1 cellular context compared by ENCODE assay signal in the genomic region with DNA sequence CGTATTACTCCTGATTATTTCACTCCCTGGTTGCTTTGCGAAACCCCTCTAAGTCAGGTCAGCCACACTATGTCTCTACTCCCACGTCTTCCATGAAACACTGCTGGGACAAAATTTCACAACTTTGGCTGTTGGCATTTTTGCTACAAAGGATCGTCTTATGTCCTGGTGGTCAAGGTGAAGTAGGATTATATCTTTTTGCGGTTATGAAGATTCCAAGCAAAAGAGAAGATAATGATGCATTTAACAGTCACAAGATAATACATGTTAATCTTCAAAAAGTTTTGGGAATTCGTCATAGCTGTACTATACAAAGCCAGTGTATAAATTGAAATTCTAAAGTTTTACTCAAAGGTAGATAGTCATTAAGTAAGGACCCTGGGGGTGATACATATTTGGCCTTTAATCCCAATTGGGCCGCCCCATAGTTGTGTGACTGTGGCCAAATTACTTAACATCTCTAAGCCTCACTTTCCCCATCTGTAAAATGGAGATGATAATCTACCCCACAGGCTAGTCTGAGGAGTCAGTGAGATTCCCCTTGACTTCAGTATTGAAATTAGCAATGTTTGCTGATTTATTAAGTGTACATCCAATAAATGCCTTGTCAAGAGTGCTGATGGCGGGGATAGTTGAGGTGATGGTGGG.
TF ChIP-seq lines count a peak whose summit lies in the region.

No MANE protein-coding gene starts in this region.

TF ChIP-seq in HepG2, 621 proteins besides CTCF, POLR2A, EP300 and RAD21 (continued from another document):
- TF ChIP-seq ZNF629 (CRISPR knock-in tag; conservative IDR thresholded peaks at IDR 0.05) (peak; percentile 64), ZBTB7B (CRISPR knock-in tag; IDR thresholded peaks at IDR 0.05) (no peak), ZNF773 (CRISPR knock-in tag; IDR thresholded peaks at IDR 0.05; ENCODE audit: borderline replicate concordance) (no peak), ZNF713 (CRISPR knock-in tag; IDR thresholded peaks at IDR 0.05) (no peak), MAFF (IDR thresholded peaks at IDR 0.05; ENCODE audit: low read depth, low read length) (0 out of 2 replicates have a peak, but pooled peaks have one; percentile 6), NFE2L2 (IDR thresholded peaks at IDR 0.05; ENCODE audit: low read length) (no peak), MAFK (conservative IDR thresholded peaks at IDR 0.05 in 1 of 2, IDR thresholded peaks at IDR 0.05 in 1 of 2; ENCODE audit: low read length in 2 of 2) (peak in 1 of 2 experiments; percentile 21; a peak in 1 of 4 replicates), HOXA3 (CRISPR knock-in tag; IDR thresholded peaks at IDR 0.05) (no peak), ZFP36L2 (CRISPR knock-in tag; IDR thresholded peaks at IDR 0.05) (no peak), SMC3 (IDR thresholded peaks at IDR 0.05; ENCODE audit: low read length) (no peak)
- TF ChIP-seq, protein P1, sequence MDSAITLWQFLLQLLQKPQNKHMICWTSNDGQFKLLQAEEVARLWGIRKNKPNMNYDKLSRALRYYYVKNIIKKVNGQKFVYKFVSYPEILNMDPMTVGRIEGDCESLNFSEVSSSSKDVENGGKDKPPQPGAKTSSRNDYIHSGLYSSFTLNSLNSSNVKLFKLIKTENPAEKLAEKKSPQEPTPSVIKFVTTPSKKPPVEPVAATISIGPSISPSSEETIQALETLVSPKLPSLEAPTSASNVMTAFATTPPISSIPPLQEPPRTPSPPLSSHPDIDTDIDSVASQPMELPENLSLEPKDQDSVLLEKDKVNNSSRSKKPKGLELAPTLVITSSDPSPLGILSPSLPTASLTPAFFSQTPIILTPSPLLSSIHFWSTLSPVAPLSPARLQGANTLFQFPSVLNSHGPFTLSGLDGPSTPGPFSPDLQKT (CRISPR knock-in tag; IDR thresholded peaks at IDR 0.05; ENCODE audit: borderline replicate concordance), result no peak
